Comparison of ENCODE assay signal across 8 cellular contexts in the genomic region with DNA sequence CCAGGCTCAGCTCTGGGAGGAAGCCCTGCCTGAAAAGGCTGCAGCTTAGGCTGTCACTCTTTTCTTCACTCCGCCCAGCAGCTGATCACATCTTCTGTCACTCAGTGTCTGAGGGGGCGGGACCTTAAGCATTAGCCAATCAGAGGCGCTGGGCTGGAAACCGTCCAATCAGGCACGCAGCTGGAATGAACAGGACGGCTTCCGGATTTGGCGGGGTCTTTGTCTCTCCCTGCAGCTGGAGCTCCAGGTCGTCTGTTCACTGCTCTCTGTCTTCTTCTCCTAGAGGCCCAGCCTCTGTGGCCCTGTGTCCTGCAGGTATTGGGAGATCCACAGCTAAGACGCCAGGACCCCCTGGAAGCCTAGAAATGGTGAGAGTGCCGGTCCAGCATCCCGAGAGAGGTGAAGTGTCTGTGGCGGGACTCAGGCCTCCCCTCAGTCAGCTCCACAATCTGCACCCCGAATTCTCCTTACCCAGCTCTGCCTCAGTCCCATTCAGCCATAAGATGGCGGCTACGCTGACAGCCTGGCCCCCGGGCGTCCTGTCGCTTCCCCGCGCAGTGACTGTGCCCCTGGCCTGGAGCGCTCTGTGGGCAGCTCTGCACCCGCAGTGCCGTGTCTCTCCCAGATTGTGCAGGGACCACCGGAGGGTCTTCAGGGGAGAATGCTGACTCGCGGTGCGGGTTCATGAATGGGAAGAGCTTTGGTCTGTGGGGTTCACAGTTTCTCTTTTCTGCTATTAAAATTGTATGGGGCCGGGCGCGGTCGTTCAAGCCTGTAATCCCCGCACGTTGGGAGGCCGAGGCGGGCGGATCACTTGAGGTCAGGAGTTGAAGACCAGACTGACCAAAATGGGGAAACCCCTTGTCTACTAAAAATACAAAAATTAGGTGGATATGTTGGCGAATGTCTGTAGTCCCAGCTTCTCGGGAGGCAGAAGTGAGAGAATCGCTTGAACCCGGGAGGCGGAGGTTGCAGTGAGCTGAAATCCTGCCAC. TPM values are rescaled to one million over a fixed set of nuclear protein-coding genes. Genes with fewer than 3 reads are reported as not detected.
DNase-seq lines count a peak whose midpoint lies in the region; ATAC-seq, FAIRE-seq and TF ChIP-seq lines count a peak whose summit lies in the region.

A gene (plus strand): TSS at position 222 of the 994 bp plus-strand sequence. CDS start 144 bp downstream, at position 366.

- H2BK120ac ChIP-seq in H1 (replicated peaks; ENCODE audit: low read depth, low read length) = no peak within 1 kb of the TSS
- H2BK120ac ChIP-seq in mesenchymal stem cell (ENCODE audit: low read depth, low read length) = no peak within 1 kb of the TSS

- TF ChIP-seq CTCF in BJ (IDR thresholded peaks at IDR 0.05; ENCODE audit: insufficient read depth, low read depth, low read length) (no peak), H1 (IDR thresholded peaks at IDR 0.05; ENCODE audit: control extremely low read depth in 1 of 3, insufficient read depth in 1 of 3, low read depth in 1 of 3, low read length in 3 of 3) (no peak)

- TF ChIP-seq EP300 in H1 (IDR thresholded peaks at IDR 0.05; ENCODE audit: borderline replicate concordance in 1 of 2, low read depth in 2 of 2, low read length in 2 of 2) = no peak

- CTCF ChIA-PET in BJ (lab: Yijun Ruan, JAX) (interaction anchor here (0.6 to 1.1 kb wide), 4 partner anchors 8 to 1769 kb away, joined by 3 to 4 read pairs (median 4); no protein-coding TSS in a partner anchor), H1 (lab: Charles Lee; ENCODE audit: partially characterized antibody) (interaction anchor here (0.6 to 1.4 kb wide), 4 partner anchors 10 to 1402 kb away, joined by 3 read pairs; a partner anchor contains a TSS)

- H3K36me3 ChIP-seq in BJ (ENCODE audit: control insufficient read depth, insufficient read depth, low read length) = no peaks in the 10 kb centered on the region
- peaks cover 2 to 7% (median 4%) of the 10 kb centered on the region in 4 experiments; a peak in 4 of 8 replicates for H3K36me3 ChIP-seq in H1 (ENCODE audit: control insufficient read depth in 2 of 4, insufficient read depth in 4 of 4, low read length in 3 of 4)
- peaks cover 0 to 7% of the 10 kb centered on the region in 2 experiments for H3K36me3 ChIP-seq in mesenchymal stem cell (ENCODE audit: control insufficient read depth in 1 of 2, insufficient read depth in 2 of 2, low read depth in 1 of 2, low read length in 2 of 2)

- H4K91ac ChIP-seq in H1 (replicated peaks; ENCODE audit: insufficient read length, low read length) = no peak within 1 kb of the TSS
- H4K91ac ChIP-seq in mesenchymal stem cell (ENCODE audit: low read length) = peak within 1 kb of the TSS; percentile 25

- H2BK20ac ChIP-seq in H1 (ENCODE audit: low read length) = no peak within 1 kb of the TSS

- ATAC-seq in HG03442 (IDR thresholded peaks at IDR 0.05; ENCODE audit: unreplicated experiment) = peak; percentile 99

- WGBS in H1 (ENCODE audit: extremely low coverage in 1 of 2, insufficient coverage in 1 of 2, insufficient read length in 1 of 2, insufficient replicate concordance in 2 of 2, low coverage in 1 of 2, low lambda C conversion rate in 2 of 2, missing lambda C conversion rate in 1 of 2), 2 experiments = 1% methylated on average over 40 of the region's 42 CpGs; no CpG with 5 or more reads in 1 of the 2 experiments
- 1% methylated on average over 29 of the region's 42 CpGs for WGBS in mesenchymal stem cell

- no peak within 1 kb of the TSS for H2AK5ac ChIP-seq in H1 (ENCODE audit: low read depth, low read length)
- no peak within 1 kb of the TSS for H2AK5ac ChIP-seq in mesenchymal stem cell (ENCODE audit: low read length, severe bottlenecking)

- peaks cover 0 to 48% of the 10 kb centered on the region in 2 experiments; a peak in 2 of 4 replicates for H3K79me2 ChIP-seq in H1 (ENCODE audit: control insufficient read depth in 1 of 2, insufficient read depth in 2 of 2, low read length in 2 of 2)

- no peak within 1 kb of the TSS for H3K23ac ChIP-seq in H1 (ENCODE audit: insufficient read length)
- no peak within 1 kb of the TSS for H3K23ac ChIP-seq in mesenchymal stem cell (ENCODE audit: low read length in 2 of 2)

- H3K4ac ChIP-seq in H1 (replicated peaks; ENCODE audit: insufficient read length, low read depth, low read length) (peak within 1 kb of the TSS; percentile 78), mesenchymal stem cell (ENCODE audit: low read depth in 1 of 2, low read length in 2 of 2) (no peak within 1 kb of the TSS)

- H4K8ac ChIP-seq in H1 (ENCODE audit: extremely low read depth, insufficient read depth, low read length) = peak within 1 kb of the TSS; percentile 93; the same call in 1 of the 2 replicates
- H4K8ac ChIP-seq in mesenchymal stem cell (ENCODE audit: low read length) = no peak within 1 kb of the TSS

- FAIRE-seq in H1 (lab: Jason Lieb, UNC) = peak; percentile 96

- H3K23me2 ChIP-seq in H1 (ENCODE audit: low read depth, low read length) = no peaks in the 10 kb centered on the region

- H3K27ac ChIP-seq in H1 (ENCODE audit: low read depth, low read length) (peak within 1 kb of the TSS; percentile 84), mesenchymal stem cell (ENCODE audit: low read length, poor library complexity, severe bottlenecking) (peak within 1 kb of the TSS; percentile 36)

- H3K18ac ChIP-seq in H1 (ENCODE audit: extremely low read depth, low read length) (peak within 1 kb of the TSS; percentile 60), mesenchymal stem cell (ENCODE audit: low read depth in 1 of 2, low read length in 2 of 2) (peak within 1 kb of the TSS in 1 of 2 experiments; percentile 21)

- peak; percentile 83 for DNase-seq in BJ (ENCODE audit: low read depth)
- peak; percentile 91 for DNase-seq in NCI-H748 treated with DMSO at 0.1 percent for 48 hours (lab: John Stamatoyannopoulos, UW)
- peak; percentile 96 for DNase-seq in activated CD8-positive, alpha-beta memory T cell treated with anti-CD3 and anti-CD28 coated beads for 24 hours
- DNase-seq in H1 (ENCODE audit: low read depth in 1 of 2, low spot score in 2 of 2) = peak; percentile 95 to 96
- peak; percentile 96 for DNase-seq in mesenchymal stem cell
- peak; percentile 84 for DNase-seq in stimulated activated CD8-positive, alpha-beta memory T cell treated with anti-CD3 and anti-CD28 coated beads, Interleukin-12 subunit alpha, Interleukin-12 subunit beta, amount 100 ng/mL, for 24 hours (ENCODE audit: extremely low read depth)

- H3K79me1 ChIP-seq in H1 (ENCODE audit: low read depth, low read length) (no peaks in the 10 kb centered on the region), mesenchymal stem cell (replicated peaks; ENCODE audit: low read length, poor library complexity, severe bottlenecking) (peaks cover 13% of the 10 kb centered on the region)

- no peak within 1 kb of the TSS for H2AFZ ChIP-seq in H1 (ENCODE audit: low read length)
- H2AFZ ChIP-seq in mesenchymal stem cell (ENCODE audit: low read depth, low read length) = peak within 1 kb of the TSS; percentile 87

- no peak within 1 kb of the TSS for H3K14ac ChIP-seq in H1 (ENCODE audit: insufficient read length)
- H3K14ac ChIP-seq in mesenchymal stem cell (ENCODE audit: low read length in 2 of 2) = no peak within 1 kb of the TSS

- H3K9me3 ChIP-seq in H1 (ENCODE audit: insufficient read depth in 2 of 2, low read depth in 1 of 2, low read length in 1 of 2) (no peaks in the 10 kb centered on the region), mesenchymal stem cell (ENCODE audit: control insufficient read depth, low read length) (peaks cover 16% of the 10 kb centered on the region)

- H2BK5ac ChIP-seq in H1 (ENCODE audit: low read depth, low read length) (peak within 1 kb of the TSS; percentile 83; the same call in 1 of the 2 replicates), mesenchymal stem cell (ENCODE audit: low read depth, low read length, poor library complexity, severe bottlenecking) (no peak within 1 kb of the TSS)

- H3K56ac ChIP-seq in H1 (replicated peaks; ENCODE audit: insufficient read length, low read depth, low read length) = peak within 1 kb of the TSS; percentile 77

- peak within 1 kb of the TSS; percentile 89 for H3K4me3 ChIP-seq in BJ (ENCODE audit: low read depth, low read length)
- H3K4me3 ChIP-seq in H1 (ENCODE audit: extremely low read depth in 1 of 4, insufficient read depth in 2 of 4, low read depth in 3 of 4, low read length in 4 of 4) = peak within 1 kb of the TSS; percentile 78 to 95 (median 93)
- peak within 1 kb of the TSS; percentile 72 to 94 for H3K4me3 ChIP-seq in mesenchymal stem cell (ENCODE audit: insufficient read depth in 1 of 2, low read depth in 1 of 2, low read length in 2 of 2)

- peak within 1 kb of the TSS; percentile 75 to 84 (median 82) for H3K9ac ChIP-seq in H1 (replicated peaks in 1 of 4; ENCODE audit: extremely low read depth in 1 of 4, low read depth in 3 of 4, low read length in 3 of 4)
- H3K9ac ChIP-seq in mesenchymal stem cell (ENCODE audit: low read length) = peak within 1 kb of the TSS; percentile 87

- H4K20me1 ChIP-seq in H1 (replicated peaks in 1 of 2; ENCODE audit: control insufficient read depth in 1 of 2, insufficient read depth in 2 of 2, low read length in 2 of 2) = peaks cover 0 to 4% of the 10 kb centered on the region in 2 experiments

- H3K4me1 ChIP-seq in H1 (replicated peaks in 1 of 4; ENCODE audit: control insufficient read depth in 3 of 4, insufficient read depth in 4 of 4, low read length in 3 of 4) = no peaks in the 10 kb centered on the region
- no peaks in the 10 kb centered on the region for H3K4me1 ChIP-seq in mesenchymal stem cell (ENCODE audit: control insufficient read depth, insufficient read depth, low read depth, low read length)

- peak within 1 kb of the TSS; percentile 34 to 71 for H3K4me2 ChIP-seq in H1 (ENCODE audit: insufficient read depth in 1 of 2, low read depth in 2 of 2, low read length in 2 of 2)
- H3K4me2 ChIP-seq in mesenchymal stem cell (ENCODE audit: low read length, poor library complexity, severe bottlenecking) = peak within 1 kb of the TSS; percentile 89

- POLR2A ChIA-PET in BJ (lab: Charles Lee) = interaction anchor here (0.6 kb wide), 2 partner anchors 147 to 244 kb away, joined by 3 to 5 read pairs; a partner anchor contains a TSS
- POLR2A ChIA-PET in H1 (lab: Charles Lee; ENCODE audit: partially characterized antibody) = interaction anchor here (0.6 to 2.5 kb wide), 22 partner anchors 9 to 863 kb away, joined by 3 to 17 read pairs (median 4); a partner anchor contains a TSS

- TF ChIP-seq POLR2A in GM19193 (IDR thresholded peaks at IDR 0.05; ENCODE audit: extremely low read depth, insufficient read depth, insufficient read length) (peak; percentile 78), H1 (IDR thresholded peaks at IDR 0.05; ENCODE audit: control extremely low read depth in 1 of 2, low read depth in 2 of 2, low read length in 2 of 2) (peak; percentile 93 to 98)

- peak within 1 kb of the TSS; percentile 62 for H4K5ac ChIP-seq in H1 (ENCODE audit: insufficient read length, low read depth, low read length)

- H2BK15ac ChIP-seq in H1 (ENCODE audit: low read length) = no peak within 1 kb of the TSS
- no peak within 1 kb of the TSS for H2BK15ac ChIP-seq in mesenchymal stem cell (ENCODE audit: low read depth, poor library complexity, severe bottlenecking)

- H2BK12ac ChIP-seq in H1 (ENCODE audit: low read depth, low read length) (no peak within 1 kb of the TSS), mesenchymal stem cell (ENCODE audit: low read length in 2 of 2) (no peak within 1 kb of the TSS)

- no peak for TF ChIP-seq RAD21 in H1 (IDR thresholded peaks at IDR 0.05 in 1 of 2, conservative IDR thresholded peaks at IDR 0.05 in 1 of 2; ENCODE audit: low read depth in 2 of 2, low read length in 2 of 2)

- no peaks in the 10 kb centered on the region for H3K27me3 ChIP-seq in BJ (ENCODE audit: control insufficient read depth, insufficient read depth, low read length)
- H3K27me3 ChIP-seq in H1 (replicated peaks in 1 of 4; ENCODE audit: control insufficient read depth in 3 of 4, extremely low read depth in 1 of 4, insufficient read depth in 3 of 4, low read length in 3 of 4) = no peaks in the 10 kb centered on the region
- H3K27me3 ChIP-seq in mesenchymal stem cell (ENCODE audit: control insufficient read depth in 1 of 2, insufficient read depth in 1 of 2, low read length in 2 of 2) = no peaks in the 10 kb centered on the region

RNA-seq across cellular contexts. Expression of the gene that starts here (rescaled TPM):
- polyA plus RNA-seq in BJ (2011; rRNA removed) (0.94 and 1.0 TPM in 2 replicates), H1 (2011; rRNA removed) (11.4 and 13.3 TPM in 2 replicates)
- 1.3 and 1.6 TPM in 2 replicates for polyA minus RNA-seq in BJ (2011; rRNA and poly(A)+ RNA removed)
- 53.5 and 59.7 TPM in 2 replicates for total RNA-seq in H1 (2021; fragmentation: NEBNext Ultra II Directional; extraction: Animal tissue kit (Norgen Biotek cat#: 25700))
- polyA plus RNA-seq in H1 (2011; cell fraction: cytosol; rRNA removed) = 11.7 TPM
- 25.7 TPM for polyA plus RNA-seq in H1 (2011; cell fraction: nucleus; rRNA removed)
- 8.6 to 11.9 TPM (median 10.6 TPM) in 4 replicates for polyA plus RNA-seq in H1 (2012, experiment 1 of 2)
- 0.68 TPM for polyA plus RNA-seq in H1 (2012, experiment 2 of 2)
- 21.1 TPM for polyA plus RNA-seq in H1 (2013, experiment 1 of 2)
- 18.9 TPM for polyA plus RNA-seq in H1 (2013, experiment 2 of 2)
- polyA minus RNA-seq in H1 (2011; rRNA and poly(A)+ RNA removed) = 64.8 and 97.3 TPM in 2 replicates
- 37.7 TPM for polyA minus RNA-seq in H1 (2011; cell fraction: cytosol; rRNA and poly(A)+ RNA removed)
- polyA minus RNA-seq in H1 (2011; cell fraction: nucleus; rRNA and poly(A)+ RNA removed) = 277 TPM
- 0.95 TPM for polyA plus RNA-seq in mesenchymal stem cell (2013, experiment 1 of 2)
- 0.97 TPM for polyA plus RNA-seq in mesenchymal stem cell (2013, experiment 2 of 2)

Comparison
In these comparisons a context has a peak if more than half of its experiments do, and no peak if none do; other contexts are left out.
1. Peak in every context shown above with its lines: DNase-seq, ATAC-seq, H3K4me3 ChIP-seq and H3K27ac ChIP-seq.